In the genomic region with DNA sequence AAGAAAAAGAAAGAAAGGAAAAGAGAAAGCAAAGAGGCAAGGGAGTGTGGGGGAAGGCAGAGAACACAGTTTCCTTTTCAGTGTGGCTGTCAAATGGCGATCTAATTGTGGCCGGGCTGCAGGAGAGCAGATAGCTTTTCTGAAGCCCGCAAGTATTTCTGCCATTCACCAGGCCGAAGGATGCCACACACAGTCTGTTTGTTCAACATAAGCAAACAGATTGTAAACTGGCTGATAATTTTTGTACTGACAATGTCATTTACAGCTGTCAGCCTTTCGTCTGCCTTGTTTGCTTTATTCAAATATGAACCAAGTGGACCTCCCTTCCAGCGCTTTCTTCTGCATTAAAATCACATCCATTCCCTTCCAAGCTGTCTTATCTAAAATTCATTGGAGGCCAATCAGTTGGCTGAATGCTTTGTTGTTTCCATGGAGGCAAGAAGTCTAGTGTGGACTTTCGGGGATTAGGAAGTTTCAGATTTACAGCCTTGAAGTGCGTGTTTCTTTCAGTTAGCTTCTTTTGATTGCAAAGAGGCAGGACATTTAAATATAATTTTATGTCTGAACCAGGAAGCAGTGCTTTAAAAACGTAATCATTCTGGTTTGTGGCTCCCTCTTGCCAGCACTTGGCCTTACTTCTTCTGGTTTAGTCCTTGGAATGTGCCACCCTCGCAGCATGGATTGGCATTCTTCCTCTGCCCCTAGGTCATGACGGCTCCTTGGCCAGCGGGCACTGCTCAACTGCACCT, we compare ENCODE assay signal across 8 cellular contexts.
A peak's percentile ranks its signal among the peaks of the same experiment; 100 is the strongest.
DNase-seq lines count a peak whose midpoint lies in the region; ATAC-seq, FAIRE-seq and TF ChIP-seq lines count a peak whose summit lies in the region.

No MANE protein-coding gene starts in this region.

- H3K4me1 Mint-ChIP-seq in progenitor cell of endocrine pancreas (ENCODE audit: low read depth), result peaks cover 61% of the 10 kb centered on the region

- no peaks in the 10 kb centered on the region for H3K27me3 Mint-ChIP-seq in progenitor cell of endocrine pancreas

- peak overlapping the region; percentile 95 for H3K27ac Mint-ChIP-seq in progenitor cell of endocrine pancreas

- DNase-seq in GM12892 (ENCODE audit: insufficient read length) (no peak), NCI-H345 treated with DMSO at 0.1 percent for 48 hours (lab: John Stamatoyannopoulos, UW; ENCODE audit: unreplicated experiment) (peak; percentile 77), progenitor cell of endocrine pancreas (ENCODE audit: low spot score, unreplicated experiment) (no peak), NCI-H226 (no peak)
- no peak for DNase-seq in activated effector memory CD4-positive, alpha-beta T cell treated with anti-CD3 and anti-CD28 coated beads, Interleukin-2, amount 50 U/mL, for 16 hours

- H3K9me3 Mint-ChIP-seq in progenitor cell of endocrine pancreas (ENCODE audit: low read depth), result peaks cover 2% of the 10 kb centered on the region

- no peaks in the 10 kb centered on the region for H3K36me3 Mint-ChIP-seq in progenitor cell of endocrine pancreas (ENCODE audit: insufficient read depth)

- no peak for TF ChIP-seq CTCF in progenitor cell of endocrine pancreas (IDR thresholded peaks at IDR 0.05; ENCODE audit: unreplicated experiment)

- no peak for TF ChIP-seq POLR2A in GM12892 (IDR thresholded peaks at IDR 0.05; ENCODE audit: low read depth, low read length)

- H3K4me3 Mint-ChIP-seq in progenitor cell of endocrine pancreas (ENCODE audit: low read depth), result peak overlapping the region; percentile 64

- peak; percentile 74 for FAIRE-seq in GM12892 (lab: Jason Lieb, UNC)

- peak; percentile 35 for ATAC-seq in esophagus mucosa
- no peak for ATAC-seq in HG02798 (IDR thresholded peaks at IDR 0.05; ENCODE audit: poor library complexity, unreplicated experiment)
- no peak for ATAC-seq in HG02623 (IDR thresholded peaks at IDR 0.05; ENCODE audit: unreplicated experiment)
